8 cellular contexts compared by ENCODE assay signal in the genomic region with DNA sequence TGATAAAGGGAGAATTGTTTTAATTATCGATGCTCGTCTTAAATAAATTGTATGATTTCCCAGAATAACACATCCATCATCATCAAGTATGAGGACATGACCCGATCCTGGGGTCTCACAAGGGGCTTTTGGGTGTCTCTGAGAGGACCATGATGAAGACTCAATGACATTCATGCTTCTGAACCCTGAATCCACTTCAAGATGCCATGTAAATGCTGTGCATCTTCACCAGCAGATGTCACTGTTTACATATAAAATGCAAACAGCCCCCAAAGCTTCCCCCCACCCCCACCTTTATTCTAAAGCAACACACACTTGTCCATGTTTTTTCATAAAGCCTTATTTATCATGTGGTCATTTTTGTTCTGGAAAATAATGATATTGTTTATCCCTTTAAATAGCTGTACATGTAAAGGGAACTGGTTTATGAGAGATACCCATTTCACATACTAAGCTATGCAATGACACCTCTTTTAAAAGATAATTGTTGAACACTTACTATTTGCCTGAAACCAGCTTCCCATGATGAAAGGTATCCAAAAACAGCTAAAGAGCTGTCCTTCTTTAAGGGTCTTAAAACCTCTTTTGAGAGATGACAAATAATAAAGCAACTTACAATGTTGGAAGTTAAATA.
DNase-seq lines count a peak whose midpoint lies in the region; ATAC-seq and TF ChIP-seq lines count a peak whose summit lies in the region.

No MANE protein-coding gene starts in this region.

- POLR2A ChIA-PET in A673 (lab: Charles Lee; ENCODE audit: low non-redundant PET): no interaction called here

- H3K36me3 ChIP-seq in A673 (ENCODE audit: insufficient read depth, low read length, poor library complexity, severe bottlenecking) (no peaks in the 10 kb centered on the region), gastrocnemius medialis (no peaks in the 10 kb centered on the region)

- no peak for TF ChIP-seq POLR2A in gastrocnemius medialis (IDR thresholded peaks at IDR 0.05)

- intact Hi-C loops in A673 (cut with micrococcal nuclease; ENCODE audit: unreplicated experiment) (loop anchor here (2.0 kb wide), 1 partner anchor 1356 kb away; no protein-coding TSS in a partner anchor), gastrocnemius medialis (cut with DNase I; ENCODE audit: low total_unique reads) (loop anchor here (1.0 to 2.0 kb wide), 3 partner anchors 186 to 426 kb away; no protein-coding TSS in a partner anchor)

- H3K27me3 ChIP-seq in A673 (replicated peaks; ENCODE audit: insufficient read depth, low read depth, low read length, poor library complexity) (no peaks in the 10 kb centered on the region), gastrocnemius medialis (no peaks in the 10 kb centered on the region)

- ATAC-seq in gastrocnemius medialis (peak in 1 of 2 donors; percentile 50), HG03095 (IDR thresholded peaks at IDR 0.05; ENCODE audit: unreplicated experiment) (no peak), GM21367 (IDR thresholded peaks at IDR 0.05; ENCODE audit: unreplicated experiment) (no peak)

- H3K27ac ChIP-seq in A673 (ENCODE audit: low read depth, low read length, poor library complexity, severe bottlenecking) (no peak overlapping the region), gastrocnemius medialis (no peak overlapping the region)

- peak; percentile 57 for TF ChIP-seq CTCF in A673 (conservative IDR thresholded peaks at IDR 0.05; ENCODE audit: low read depth, low read length)
- peak; percentile 13 for TF ChIP-seq CTCF in fibroblast of villous mesenchyme (IDR thresholded peaks at IDR 0.05; ENCODE audit: insufficient read depth, low read depth, low read length)
- TF ChIP-seq CTCF in gastrocnemius medialis (IDR thresholded peaks at IDR 0.05 in 4 of 5, conservative IDR thresholded peaks at IDR 0.05 in 1 of 5): peak; percentile 64 to 78 (median 65)

- CTCF ChIA-PET in A673 (lab: Charles Lee): interaction anchor here (0.6 kb wide), 3 partner anchors 181 to 473 kb away, joined by 4 to 9 read pairs (median 7); no protein-coding TSS in a partner anchor

- DNase-seq in A673 (ENCODE audit: low spot score) (peak; percentile 27), GM03348 (ENCODE audit: low spot score) (peak; percentile 72), RKO (ENCODE audit: low spot score) (peak; percentile 52), fibroblast of villous mesenchyme (ENCODE audit: low read depth) (peak; percentile 3), gastrocnemius medialis (no peak), T-helper 9 cell (no peak)

- no TSS peak for BruUV-seq in A673 (replicated peaks; lab: Mats Ljungman, UMichigan)

- H3K4me3 ChIP-seq in A673 (ENCODE audit: low read depth, low read length, poor library complexity, severe bottlenecking) (no peak overlapping the region), fibroblast of villous mesenchyme (ENCODE audit: low read depth, low read length) (no peak overlapping the region), gastrocnemius medialis (no peak overlapping the region)

- H3K4me1 ChIP-seq in A673 (ENCODE audit: insufficient read depth, low read length, poor library complexity, severe bottlenecking) (no peaks in the 10 kb centered on the region), gastrocnemius medialis (no peaks in the 10 kb centered on the region)

- in situ Hi-C loops in gastrocnemius medialis (cut with MboI; ENCODE audit: low sequenced_read_pairs in 4 of 4): loop anchor here (10.0 to 25.0 kb wide), 6 partner anchors 186 to 1379 kb away; partner anchors contain the start of gene GABRA5 (in 1 of the 4)

- H3K9me3 ChIP-seq in A673 (ENCODE audit: low read depth, low read length, poor library complexity, severe bottlenecking): peaks cover 5% of the 10 kb centered on the region
- no peaks in the 10 kb centered on the region for H3K9me3 ChIP-seq in gastrocnemius medialis

Comparison
In these comparisons a context has a peak if more than half of its experiments do, and no peak if none do; other contexts are left out.
1. DNase-seq: peak in A673 (single experiment), GM03348 (single experiment), RKO (single experiment) and fibroblast of villous mesenchyme (single experiment); none in gastrocnemius medialis (0 of 2) and T-helper 9 cell (single experiment).
2. CTCF ChIP-seq: peak in every context shown above with its lines; median percentile 65 in gastrocnemius medialis; 57 in A673; 13 in fibroblast of villous mesenchyme.